Comparison of ENCODE assay signal across 8 cellular contexts in genomic region chr4:57676394-57676793, GRCh38.
"Had no signal": no experiment of that assay in that cellular context is flagged by ENCODE, and none has a peak within 500 bp of the region (broad histone marks: within the 10 kb centered on the region; RNA-seq: fewer than 3 reads in every experiment).

No MANE protein-coding gene starts in this region.

- H3K27me3 Mint-ChIP-seq: IgD-negative memory B cell had no signal

- FAIRE-seq: HepG2, HTR-8/SVneo had no signal

- H3K36me3 Mint-ChIP-seq: IgD-negative memory B cell had no signal

- H3K27ac ChIP-seq: HL-60, KMS-11 had no signal

- H3K9ac ChIP-seq: KMS-11 had no signal

- ATAC-seq: HepG2 had no signal

- H3K4me3 Mint-ChIP-seq: IgD-negative memory B cell had no signal

- H3K27ac Mint-ChIP-seq: IgD-negative memory B cell had no signal

- H3K4me2 ChIP-seq: KMS-11 had no signal

- DNase-seq: IMR-90, KBM-7, KG1 had no signal

- H3K4me1 Mint-ChIP-seq: IgD-negative memory B cell had no signal
